Comparison of ENCODE assay signal across 23 cellular contexts in genomic region chr15:39574416-39574815, GRCh38. TPM values are rescaled to one million over a fixed set of nuclear protein-coding genes. Genes with fewer than 3 reads are reported as not detected.
A peak's percentile ranks its signal among the peaks of the same experiment; 100 is the strongest.
DNase-seq lines count a peak whose midpoint lies in the region; ATAC-seq, FAIRE-seq and TF ChIP-seq lines count a peak whose summit lies in the region.
"Had no signal": no experiment of that assay in that cellular context is flagged by ENCODE, and none has a peak within 500 bp of the region (broad histone marks: within the 10 kb centered on the region; RNA-seq: fewer than 3 reads in every experiment).

No MANE protein-coding gene starts in this region.

- intact Hi-C loops in IMR-90 (cut with micrococcal nuclease): no loop called here

- H3K14ac ChIP-seq in IMR-90 (replicated peaks; ENCODE audit: low read depth, low read length): no peak overlapping the region

- H4K20me1 ChIP-seq in IMR-90 (ENCODE audit: insufficient read depth, low read length): no peaks in the 10 kb centered on the region

- no TSS peak for BruUV-seq in IMR-90 (replicated peaks; lab: Mats Ljungman, UMichigan)

- no peak overlapping the region for H3K27ac ChIP-seq in IMR-90 (ENCODE audit: insufficient read depth, low read length)
- H3K27ac ChIP-seq in gastroesophageal sphincter: peak overlapping the region in 1 of 4 donors; percentile 50
- H3K27ac ChIP-seq: prostate gland, SK-N-MC had no signal

- no peak overlapping the region for H3K9ac ChIP-seq in IMR-90 (ENCODE audit: low read depth, low read length)

- H2BK15ac ChIP-seq in IMR-90 (ENCODE audit: low read depth, low read length): no peak overlapping the region

- dilution Hi-C loops in IMR-90 (cut with HindIII; ENCODE audit: low sequenced_read_pairs, unreplicated experiment): no loop called here

- no peak overlapping the region for H3K56ac ChIP-seq in IMR-90 (ENCODE audit: extremely low read depth, insufficient read depth, low read length)

- no peak overlapping the region for H2AFZ ChIP-seq in IMR-90 (replicated peaks; ENCODE audit: low read length, poor library complexity)

- no peak overlapping the region for H2BK5ac ChIP-seq in IMR-90 (ENCODE audit: low read depth, low read length, poor library complexity, severe bottlenecking)

- TF ChIP-seq CTCF in AG09309 (IDR thresholded peaks at IDR 0.05; ENCODE audit: control insufficient read depth, insufficient read depth, low read depth, low read length, missing control alignments): no peak
- no peak for TF ChIP-seq CTCF in IMR-90 (conservative IDR thresholded peaks at IDR 0.05; ENCODE audit: low read depth, low read length)
- TF ChIP-seq CTCF in cardiac fibroblast (IDR thresholded peaks at IDR 0.05; ENCODE audit: low read depth, low read length): no peak
- no peak for TF ChIP-seq CTCF in gastroesophageal sphincter (IDR thresholded peaks at IDR 0.05)

- TF ChIP-seq RAD21 in IMR-90 (IDR thresholded peaks at IDR 0.05; ENCODE audit: low read length): no peak

- H3K79me1 ChIP-seq in IMR-90 (ENCODE audit: low read depth in 1 of 2, low read length in 2 of 2): peaks cover 3 to 7% of the 10 kb centered on the region in 2 experiments; a peak in 1 of 4 replicates

- no peak overlapping the region for H2AK5ac ChIP-seq in IMR-90 (ENCODE audit: low read depth, low read length)

- H3K4me1 ChIP-seq in IMR-90 (ENCODE audit: control insufficient read depth, insufficient read depth, low read length): peaks cover 11% of the 10 kb centered on the region
- H3K4me1 ChIP-seq in gastroesophageal sphincter: peaks cover 0 to 32% (median 5%) of the 10 kb centered on the region in 3 donors

- POLR2A ChIA-PET in IMR-90 (lab: Charles Lee; ENCODE audit: unreplicated experiment): no interaction called here

- no peak overlapping the region for H3K23ac ChIP-seq in IMR-90 (ENCODE audit: low read depth, low read length)

- no peak overlapping the region for H2BK20ac ChIP-seq in IMR-90 (ENCODE audit: low read depth, low read length)

- H4K91ac ChIP-seq in IMR-90 (ENCODE audit: insufficient read depth, low read depth, low read length): no peak overlapping the region

- TF ChIP-seq POLR2A in IMR-90 (IDR thresholded peaks at IDR 0.05; ENCODE audit: low read depth, low read length): no peak
- TF ChIP-seq POLR2A in gastroesophageal sphincter (IDR thresholded peaks at IDR 0.05): no peak

- no peak overlapping the region for H4K8ac ChIP-seq in IMR-90 (ENCODE audit: low read depth in 2 of 2, low read length in 2 of 2)

- CTCF ChIA-PET in IMR-90 (lab: Yijun Ruan, JAX): no interaction called here

- H3K4me2 ChIP-seq in IMR-90 (ENCODE audit: low read depth, low read length): no peak overlapping the region

- no peak for TF ChIP-seq EP300 in gastroesophageal sphincter (IDR thresholded peaks at IDR 0.05)

- DNase-seq in AG09309 (ENCODE audit: low read depth): peak; percentile 82
- DNase-seq in IMR-90: no peak
- peak; percentile 36 to 50 for DNase-seq in cardiac fibroblast (ENCODE audit: low read depth in 2 of 2)
- no peak for DNase-seq in stimulated activated CD4-positive, alpha-beta T cell treated with anti-CD3 and anti-CD28 coated beads, Interleukin-4, amount 100 ng/mL, for 1 hour
- DNase-seq in GM19239 (ENCODE audit: insufficient read length, low spot score): no peak
- DNase-seq in activated CD4-positive, alpha-beta T cell treated with anti-CD3 and anti-CD28 coated beads for 4 hours: no peak
- no peak for DNase-seq in RKO (ENCODE audit: low spot score)
- DNase-seq: 8988T; activated CD8-positive, alpha-beta T cell treated with anti-CD3 and anti-CD28 coated beads, Interleukin-2, amount 10 ng/mL, durations not matched to agents 7 days and 5 days; activated T-cell treated with anti-CD3 and anti-CD28 coated beads for 4 hours; AML-193; CD8-positive, alpha-beta memory T cell; Karpas-422; RPMI8226; stimulated activated naive CD4-positive, alpha-beta T cell treated with Interleukin-2 at 50 U/mL for 16 hours; T-helper 17 cell had no signal

- H3K18ac ChIP-seq in IMR-90 (ENCODE audit: low read depth, low read length): no peak overlapping the region

- no CpG with 5 or more reads among the region's 2 CpGs for whole genome bisulfite sequencing in IMR-90 (ENCODE audit: extremely low coverage in 2 of 2, insufficient read length in 1 of 2), 2 experiments
- WGBS in gastroesophageal sphincter (ENCODE audit: low coverage in 1 of 2), 2 donors: 70 to 76% methylated on average over 2 of the region's 2 CpGs

- H2BK120ac ChIP-seq in IMR-90 (ENCODE audit: low read depth, low read length): no peak overlapping the region

- in situ Hi-C loops in IMR-90 (cut with MboI; ENCODE audit: low sequenced_read_pairs): no loop called here

- H3K27me3 ChIP-seq in IMR-90 (ENCODE audit: control insufficient read depth, insufficient read depth, low read length): no peaks in the 10 kb centered on the region
- no peaks in the 10 kb centered on the region for H3K27me3 ChIP-seq in gastroesophageal sphincter

- H4K5ac ChIP-seq in IMR-90 (ENCODE audit: low read depth, low read length): no peak overlapping the region

- peaks cover 11% of the 10 kb centered on the region; the same call in 1 of the 2 replicates for H3K9me1 ChIP-seq in IMR-90 (ENCODE audit: insufficient read depth, low read length)

- FAIRE-seq in GM19239 (lab: Jason Lieb, UNC): no peak
- FAIRE-seq: endothelial cell of umbilical vein, frontal cortex, G401.6 had no signal

- H3K9me3 ChIP-seq in IMR-90 (ENCODE audit: control insufficient read depth, insufficient read depth, low read length) (no peaks in the 10 kb centered on the region), gastroesophageal sphincter (no peaks in the 10 kb centered on the region)
- H3K9me3 ChIP-seq: prostate gland had no signal

- H3K36me3 ChIP-seq in IMR-90 (ENCODE audit: control insufficient read depth, insufficient read depth, low read length) (no peaks in the 10 kb centered on the region), gastroesophageal sphincter (no peaks in the 10 kb centered on the region)
- H3K36me3 ChIP-seq: prostate gland had no signal

- H3K4ac ChIP-seq in IMR-90 (ENCODE audit: low read depth, low read length): no peak overlapping the region

- ATAC-seq in IMR-90 (ENCODE audit: low read depth): no peak
- peak; percentile 72 for ATAC-seq in gastroesophageal sphincter
- ATAC-seq: activated CD8-positive, alpha-beta T cell treated with anti-CD3 and anti-CD28 coated beads, Interleukin-2, amount 10 ng/mL, durations not matched to agents 7 days and 5 days; HCT116; T-helper 17 cell had no signal

- H3K4me3 ChIP-seq in AG09309 (ENCODE audit: control insufficient read depth, low read depth, low read length) (no peak overlapping the region), IMR-90 (ENCODE audit: insufficient read depth, low read depth, low read length) (no peak overlapping the region), cardiac fibroblast (replicated peaks in 1 of 2; ENCODE audit: low read depth in 2 of 2, low read length in 2 of 2) (no peak overlapping the region), gastroesophageal sphincter (no peak overlapping the region)
- H3K4me3 ChIP-seq: prostate gland, SK-N-MC had no signal

- no peak overlapping the region for H2AK9ac ChIP-seq in IMR-90 (replicated peaks; ENCODE audit: low read depth, low read length, poor library complexity)

TF ChIP-seq in IMR-90, 13 proteins besides CTCF, POLR2A, EP300 and RAD21:
- TF ChIP-seq FOS (IDR thresholded peaks at IDR 0.05; ENCODE audit: low read depth, low read length): no peak
- 0 out of 2 replicates have a peak, but pooled peaks have one; percentile 41 for TF ChIP-seq CEBPB (IDR thresholded peaks at IDR 0.05; ENCODE audit: low read depth, low read length)

RNA-seq across cellular contexts. Expression of gene THBS1, which starts 6.5 kb away (rescaled TPM):
- 3,217 and 4,071 TPM in 2 replicates for total RNA-seq in IMR-90 (2012; rRNA removed)
- 1,562 and 1,711 TPM in 2 replicates for polyA plus RNA-seq in IMR-90 (2012; rRNA removed)
- 567 and 904 TPM in 2 replicates for polyA plus RNA-seq in IMR-90 (2012; cell fraction: cytosol; rRNA removed)
- polyA plus RNA-seq in IMR-90 (2012; cell fraction: nucleus; rRNA removed; ENCODE audit: low replicate concordance): 2,496 and 5,799 TPM in 2 replicates
- 1,000 to 10,000 TPM in 1 of 4 donors, 100 to 1,000 TPM in 3; 183 to 1,645 (median 277) TPM for total RNA-seq in gastroesophageal sphincter

Comparison
In these comparisons a context has a peak if more than half of its experiments do, and no peak if none do; other contexts are left out.
1. DNase-seq: peak in AG09309 (single experiment) and cardiac fibroblast (2 of 2); none in IMR-90 (single experiment), stimulated activated CD4-positive, alpha-beta T cell treated with anti-CD3 and anti-CD28 coated beads, Interleukin-4, amount 100 ng/mL, for 1 hour (single experiment), GM19239 (single experiment), activated CD4-positive, alpha-beta T cell treated with anti-CD3 and anti-CD28 coated beads for 4 hours (0 of 2) and RKO (single experiment).